In genomic region chr5:109396965-109397364, GRCh38 we compare ENCODE assay signal across 19 cellular contexts.
"Had no signal": no experiment of that assay in that cellular context is flagged by ENCODE, and none has a peak within 500 bp of the region (broad histone marks: within the 10 kb centered on the region; RNA-seq: fewer than 3 reads in every experiment).

No MANE protein-coding gene starts in this region.

- H3K4me1 ChIP-seq: foreskin keratinocyte had no signal

- H3K27ac Mint-ChIP-seq: mesothelial cell of epicardium had no signal

- H3K4me3 ChIP-seq: coronary artery, dorsolateral prefrontal cortex, esophagus muscularis mucosa, gastrocnemius medialis, heart right ventricle, left lung, lower lobe of right lung, mucosa of descending colon had no signal

- H3K36me3 ChIP-seq: esophagus muscularis mucosa, gastrocnemius medialis, heart right ventricle, left lung, lower lobe of right lung had no signal

- H3K9me3 ChIP-seq: esophagus muscularis mucosa, gastrocnemius medialis, heart right ventricle, left lung, lower lobe of right lung, mucosa of descending colon had no signal

- H3K4me3 Mint-ChIP-seq: mesothelial cell of epicardium had no signal

- DNase-seq: dermis blood vessel endothelial cell; dorsolateral prefrontal cortex; effector CD4-positive, alpha-beta T cell; effector memory CD4-positive, alpha-beta T cell; foreskin keratinocyte; gastrocnemius medialis; glutamatergic neuron; head of caudate nucleus; heart right ventricle; hippocampal formation; left cardiac atrium; left lung; left ventricle myocardium superior; lower lobe of right lung; mesenchymal stem cell; mucosa of descending colon had no signal

- ATAC-seq: foreskin keratinocyte, gastrocnemius medialis, heart right ventricle, left cardiac atrium, left lung, left ventricle myocardium superior, lower lobe of right lung had no signal

- H3K27ac ChIP-seq: coronary artery, dorsolateral prefrontal cortex, esophagus muscularis mucosa, foreskin keratinocyte, gastrocnemius medialis, heart right ventricle, left lung, lower lobe of right lung had no signal

- H3K27me3 ChIP-seq: dorsolateral prefrontal cortex, esophagus muscularis mucosa, foreskin keratinocyte, gastrocnemius medialis, heart right ventricle, left lung had no signal
